In the genomic region with DNA sequence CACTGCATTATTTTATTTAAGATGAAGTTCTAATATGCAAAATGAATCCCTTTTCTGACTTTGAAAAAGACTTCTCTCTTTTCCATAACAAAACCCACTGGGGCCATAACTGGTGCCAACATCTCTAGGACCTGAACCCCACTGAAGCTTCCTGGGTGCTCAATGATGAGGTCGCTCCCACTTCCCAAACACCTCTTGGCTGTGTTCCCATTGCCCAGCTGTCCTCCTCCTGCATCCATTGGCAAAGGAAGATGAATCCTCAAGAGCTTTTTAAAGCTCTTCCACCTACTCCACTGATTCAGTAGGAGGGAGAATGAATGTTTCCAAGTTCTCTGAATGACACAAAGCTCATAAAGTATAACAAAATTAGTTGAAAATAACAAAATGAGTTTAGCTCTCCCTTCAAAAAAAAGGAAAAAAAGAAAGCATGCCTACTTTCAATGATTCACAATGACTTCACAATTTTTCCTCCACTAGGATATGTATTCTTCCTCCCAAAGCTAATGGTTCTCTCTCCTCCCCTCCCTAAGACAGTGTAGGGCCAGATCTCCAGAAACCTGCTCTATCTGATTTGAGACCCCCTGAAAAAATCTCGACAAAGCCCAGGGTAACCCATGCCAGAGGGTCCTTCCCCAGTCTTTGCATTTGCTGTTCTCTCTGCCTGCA, we compare ENCODE assay signal across 1 cellular context.
TF ChIP-seq lines count a peak whose summit lies in the region.

No MANE protein-coding gene starts in this region.

TF ChIP-seq in K562, 482 proteins besides CTCF, POLR2A, EP300 and RAD21 (continued from another document):
- TF ChIP-seq, protein P1, sequence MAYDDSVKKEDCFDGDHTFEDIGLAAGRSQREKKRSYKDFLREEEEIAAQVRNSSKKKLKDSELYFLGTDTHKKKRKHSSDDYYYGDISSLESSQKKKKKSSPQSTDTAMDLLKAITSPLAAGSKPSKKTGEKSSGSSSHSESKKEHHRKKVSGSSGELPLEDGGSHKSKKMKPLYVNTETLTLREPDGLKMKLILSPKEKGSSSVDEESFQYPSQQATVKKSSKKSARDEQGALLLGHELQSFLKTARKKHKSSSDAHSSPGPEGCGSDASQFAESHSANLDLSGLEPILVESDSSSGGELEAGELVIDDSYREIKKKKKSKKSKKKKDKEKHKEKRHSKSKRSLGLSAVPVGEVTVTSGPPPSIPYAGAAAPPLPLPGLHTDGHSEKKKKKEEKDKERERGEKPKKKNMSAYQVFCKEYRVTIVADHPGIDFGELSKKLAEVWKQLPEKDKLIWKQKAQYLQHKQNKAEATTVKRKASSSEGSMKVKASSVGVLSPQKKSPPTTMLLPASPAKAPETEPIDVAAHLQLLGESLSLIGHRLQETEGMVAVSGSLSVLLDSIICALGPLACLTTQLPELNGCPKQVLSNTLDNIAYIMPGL (CRISPR knock-in tag; IDR thresholded peaks at IDR 0.05) = no peak
- TF ChIP-seq MAFK (IDR thresholded peaks at IDR 0.05; ENCODE audit: low read length) (no peak), CBFA2T2 (conservative IDR thresholded peaks at IDR 0.05) (no peak), ZNF41 (CRISPR knock-in tag; conservative IDR thresholded peaks at IDR 0.05) (no peak), NFE2 (IDR thresholded peaks at IDR 0.05; ENCODE audit: low read depth) (peak; percentile 55; the same call in 1 of the 2 replicates), PURB (CRISPR knock-in tag; IDR thresholded peaks at IDR 0.05; ENCODE audit: low read depth) (no peak), MECOM (CRISPR knock-in tag; IDR thresholded peaks at IDR 0.05) (no peak), SIN3B (IDR thresholded peaks at IDR 0.05; ENCODE audit: low read depth) (no peak), SPI1 (IDR thresholded peaks at IDR 0.05; ENCODE audit: borderline replicate concordance, low read depth, low read length) (no peak), ZNF778 (CRISPR knock-in tag; IDR thresholded peaks at IDR 0.05) (no peak)
- TF ChIP-seq, protein P2, sequence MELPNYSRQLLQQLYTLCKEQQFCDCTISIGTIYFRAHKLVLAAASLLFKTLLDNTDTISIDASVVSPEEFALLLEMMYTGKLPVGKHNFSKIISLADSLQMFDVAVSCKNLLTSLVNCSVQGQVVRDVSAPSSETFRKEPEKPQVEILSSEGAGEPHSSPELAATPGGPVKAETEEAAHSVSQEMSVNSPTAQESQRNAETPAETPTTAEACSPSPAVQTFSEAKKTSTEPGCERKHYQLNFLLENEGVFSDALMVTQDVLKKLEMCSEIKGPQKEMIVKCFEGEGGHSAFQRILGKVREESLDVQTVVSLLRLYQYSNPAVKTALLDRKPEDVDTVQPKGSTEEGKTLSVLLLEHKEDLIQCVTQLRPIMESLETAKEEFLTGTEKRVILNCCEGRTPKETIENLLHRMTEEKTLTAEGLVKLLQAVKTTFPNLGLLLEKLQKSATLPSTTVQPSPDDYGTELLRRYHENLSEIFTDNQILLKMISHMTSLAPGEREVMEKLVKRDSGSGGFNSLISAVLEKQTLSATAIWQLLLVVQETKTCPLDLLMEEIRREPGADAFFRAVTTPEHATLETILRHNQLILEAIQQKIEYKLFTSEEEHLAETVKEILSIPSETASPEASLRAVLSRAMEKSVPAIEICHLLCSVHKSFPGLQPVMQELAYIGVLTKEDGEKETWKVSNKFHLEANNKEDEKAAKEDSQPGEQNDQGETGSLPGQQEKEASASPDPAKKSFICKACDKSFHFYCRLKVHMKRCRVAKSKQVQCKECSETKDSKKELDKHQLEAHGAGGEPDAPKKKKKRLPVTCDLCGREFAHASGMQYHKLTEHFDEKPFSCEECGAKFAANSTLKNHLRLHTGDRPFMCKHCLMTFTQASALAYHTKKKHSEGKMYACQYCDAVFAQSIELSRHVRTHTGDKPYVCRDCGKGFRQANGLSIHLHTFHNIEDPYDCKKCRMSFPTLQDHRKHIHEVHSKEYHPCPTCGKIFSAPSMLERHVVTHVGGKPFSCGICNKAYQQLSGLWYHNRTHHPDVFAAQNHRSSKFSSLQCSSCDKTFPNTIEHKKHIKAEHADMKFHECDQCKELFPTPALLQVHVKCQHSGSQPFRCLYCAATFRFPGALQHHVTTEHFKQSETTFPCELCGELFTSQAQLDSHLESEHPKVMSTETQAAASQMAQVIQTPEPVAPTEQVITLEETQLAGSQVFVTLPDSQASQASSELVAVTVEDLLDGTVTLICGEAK (IDR thresholded peaks at IDR 0.05) = no peak
- TF ChIP-seq, protein P2 (CRISPR knock-in tag; IDR thresholded peaks at IDR 0.05) = no peak
- TF ChIP-seq, protein P3, sequence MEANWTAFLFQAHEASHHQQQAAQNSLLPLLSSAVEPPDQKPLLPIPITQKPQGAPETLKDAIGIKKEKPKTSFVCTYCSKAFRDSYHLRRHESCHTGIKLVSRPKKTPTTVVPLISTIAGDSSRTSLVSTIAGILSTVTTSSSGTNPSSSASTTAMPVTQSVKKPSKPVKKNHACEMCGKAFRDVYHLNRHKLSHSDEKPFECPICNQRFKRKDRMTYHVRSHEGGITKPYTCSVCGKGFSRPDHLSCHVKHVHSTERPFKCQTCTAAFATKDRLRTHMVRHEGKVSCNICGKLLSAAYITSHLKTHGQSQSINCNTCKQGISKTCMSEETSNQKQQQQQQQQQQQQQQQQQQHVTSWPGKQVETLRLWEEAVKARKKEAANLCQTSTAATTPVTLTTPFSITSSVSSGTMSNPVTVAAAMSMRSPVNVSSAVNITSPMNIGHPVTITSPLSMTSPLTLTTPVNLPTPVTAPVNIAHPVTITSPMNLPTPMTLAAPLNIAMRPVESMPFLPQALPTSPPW (CRISPR knock-in tag; IDR thresholded peaks at IDR 0.05) = no peak
- TF ChIP-seq, protein P4, sequence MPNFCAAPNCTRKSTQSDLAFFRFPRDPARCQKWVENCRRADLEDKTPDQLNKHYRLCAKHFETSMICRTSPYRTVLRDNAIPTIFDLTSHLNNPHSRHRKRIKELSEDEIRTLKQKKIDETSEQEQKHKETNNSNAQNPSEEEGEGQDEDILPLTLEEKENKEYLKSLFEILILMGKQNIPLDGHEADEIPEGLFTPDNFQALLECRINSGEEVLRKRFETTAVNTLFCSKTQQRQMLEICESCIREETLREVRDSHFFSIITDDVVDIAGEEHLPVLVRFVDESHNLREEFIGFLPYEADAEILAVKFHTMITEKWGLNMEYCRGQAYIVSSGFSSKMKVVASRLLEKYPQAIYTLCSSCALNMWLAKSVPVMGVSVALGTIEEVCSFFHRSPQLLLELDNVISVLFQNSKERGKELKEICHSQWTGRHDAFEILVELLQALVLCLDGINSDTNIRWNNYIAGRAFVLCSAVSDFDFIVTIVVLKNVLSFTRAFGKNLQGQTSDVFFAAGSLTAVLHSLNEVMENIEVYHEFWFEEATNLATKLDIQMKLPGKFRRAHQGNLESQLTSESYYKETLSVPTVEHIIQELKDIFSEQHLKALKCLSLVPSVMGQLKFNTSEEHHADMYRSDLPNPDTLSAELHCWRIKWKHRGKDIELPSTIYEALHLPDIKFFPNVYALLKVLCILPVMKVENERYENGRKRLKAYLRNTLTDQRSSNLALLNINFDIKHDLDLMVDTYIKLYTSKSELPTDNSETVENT (CRISPR knock-in tag; IDR thresholded peaks at IDR 0.05) = no peak
- TF ChIP-seq, protein P5, sequence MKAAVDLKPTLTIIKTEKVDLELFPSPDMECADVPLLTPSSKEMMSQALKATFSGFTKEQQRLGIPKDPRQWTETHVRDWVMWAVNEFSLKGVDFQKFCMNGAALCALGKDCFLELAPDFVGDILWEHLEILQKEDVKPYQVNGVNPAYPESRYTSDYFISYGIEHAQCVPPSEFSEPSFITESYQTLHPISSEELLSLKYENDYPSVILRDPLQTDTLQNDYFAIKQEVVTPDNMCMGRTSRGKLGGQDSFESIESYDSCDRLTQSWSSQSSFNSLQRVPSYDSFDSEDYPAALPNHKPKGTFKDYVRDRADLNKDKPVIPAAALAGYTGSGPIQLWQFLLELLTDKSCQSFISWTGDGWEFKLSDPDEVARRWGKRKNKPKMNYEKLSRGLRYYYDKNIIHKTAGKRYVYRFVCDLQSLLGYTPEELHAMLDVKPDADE (conservative IDR thresholded peaks at IDR 0.05; ENCODE audit: control insufficient read depth, low read depth, low read length) = no peak
- TF ChIP-seq, protein P6, sequence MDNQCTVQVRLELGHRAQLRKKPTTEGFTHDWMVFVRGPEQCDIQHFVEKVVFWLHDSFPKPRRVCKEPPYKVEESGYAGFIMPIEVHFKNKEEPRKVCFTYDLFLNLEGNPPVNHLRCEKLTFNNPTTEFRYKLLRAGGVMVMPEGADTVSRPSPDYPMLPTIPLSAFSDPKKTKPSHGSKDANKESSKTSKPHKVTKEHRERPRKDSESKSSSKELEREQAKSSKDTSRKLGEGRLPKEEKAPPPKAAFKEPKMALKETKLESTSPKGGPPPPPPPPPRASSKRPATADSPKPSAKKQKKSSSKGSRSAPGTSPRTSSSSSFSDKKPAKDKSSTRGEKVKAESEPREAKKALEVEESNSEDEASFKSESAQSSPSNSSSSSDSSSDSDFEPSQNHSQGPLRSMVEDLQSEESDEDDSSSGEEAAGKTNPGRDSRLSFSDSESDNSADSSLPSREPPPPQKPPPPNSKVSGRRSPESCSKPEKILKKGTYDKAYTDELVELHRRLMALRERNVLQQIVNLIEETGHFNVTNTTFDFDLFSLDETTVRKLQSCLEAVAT (IDR thresholded peaks at IDR 0.05) = no peak
- TF ChIP-seq, protein P7, sequence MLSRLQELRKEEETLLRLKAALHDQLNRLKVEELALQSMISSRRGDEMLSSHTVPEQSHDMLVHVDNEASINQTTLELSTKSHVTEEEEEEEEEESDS (CRISPR knock-in tag; IDR thresholded peaks at IDR 0.05) = no peak
